ENCODE assay signal across 2 cellular contexts in genomic region chr9:123960965-123961364, GRCh38.
TF ChIP-seq lines count a peak whose summit lies in the region.

No MANE protein-coding gene starts in this region.

TF ChIP-seq in GM23338, 12 proteins besides CTCF, POLR2A, EP300 and RAD21:
- TF ChIP-seq ZNF462 (CRISPR knock-in tag; IDR thresholded peaks at IDR 0.05) (no peak), ZNF331 (CRISPR knock-in tag; IDR thresholded peaks at IDR 0.05; ENCODE audit: low read depth) (no peak), NANOG (IDR thresholded peaks at IDR 0.05; ENCODE audit: borderline replicate concordance) (no peak), JUNB (IDR thresholded peaks at IDR 0.05; ENCODE audit: unreplicated experiment) (no peak), EZH2phosphoT487 (IDR thresholded peaks at IDR 0.05; ENCODE audit: unreplicated experiment) (no peak), ZNF114 (CRISPR knock-in tag; IDR thresholded peaks at IDR 0.05) (no peak), POLR2AphosphoS5 (IDR thresholded peaks at IDR 0.05; ENCODE audit: low read depth) (no peak), STAT1 (IDR thresholded peaks at IDR 0.05; ENCODE audit: unreplicated experiment) (no peak)

TF ChIP-seq in H1, 55 proteins besides CTCF, POLR2A, EP300 and RAD21:
- TF ChIP-seq HDAC2 (IDR thresholded peaks at IDR 0.05; ENCODE audit: borderline replicate concordance in 1 of 2, low read depth in 2 of 2, low read length in 2 of 2) = no peak
- TF ChIP-seq TEAD4 (IDR thresholded peaks at IDR 0.05; ENCODE audit: low read depth, low read length) = no peak
- no peak for TF ChIP-seq SAP30 (IDR thresholded peaks at IDR 0.05; ENCODE audit: insufficient read depth, insufficient replicate concordance, low read length)
- TF ChIP-seq BACH1 (IDR thresholded peaks at IDR 0.05; ENCODE audit: low read length) = no peak
- no peak for TF ChIP-seq SIX5 (IDR thresholded peaks at IDR 0.05; ENCODE audit: low read depth, low read length)
- TF ChIP-seq GTF2F1 (IDR thresholded peaks at IDR 0.05; ENCODE audit: borderline replicate concordance, low read depth, low read length) = no peak
- no peak for TF ChIP-seq TAF7 (optimal IDR thresholded peaks at IDR 0.05; ENCODE audit: borderline replicate concordance, low read depth, low read length)
- no peak for TF ChIP-seq NANOG (IDR thresholded peaks at IDR 0.05; ENCODE audit: insufficient read depth, low read depth, low read length, poor library complexity, severe bottlenecking)
- no peak for TF ChIP-seq SIRT6 (IDR thresholded peaks at IDR 0.05; ENCODE audit: low read length)
- no peak for TF ChIP-seq TBP (IDR thresholded peaks at IDR 0.05; ENCODE audit: low read depth, low read length)
- TF ChIP-seq POU5F1 (IDR thresholded peaks at IDR 0.05; ENCODE audit: low read depth, low read length) = no peak
- no peak for TF ChIP-seq ASH2L (IDR thresholded peaks at IDR 0.05; ENCODE audit: low read length)
- no peak for TF ChIP-seq MAFK (IDR thresholded peaks at IDR 0.05; ENCODE audit: low read depth, low read length)
- TF ChIP-seq JUN (IDR thresholded peaks at IDR 0.05; ENCODE audit: low read depth, low read length) = no peak
- TF ChIP-seq NRF1 (IDR thresholded peaks at IDR 0.05; ENCODE audit: low read depth, low read length) = no peak
- no peak for TF ChIP-seq EGR1 (IDR thresholded peaks at IDR 0.05; ENCODE audit: borderline replicate concordance, low read depth, low read length)
- TF ChIP-seq KDM1A (IDR thresholded peaks at IDR 0.05; ENCODE audit: borderline replicate concordance, low read length) = no peak
- no peak for TF ChIP-seq ATF2 (IDR thresholded peaks at IDR 0.05; ENCODE audit: low read length)
